Comparison of ENCODE assay signal across 19 cellular contexts in the genomic region with DNA sequence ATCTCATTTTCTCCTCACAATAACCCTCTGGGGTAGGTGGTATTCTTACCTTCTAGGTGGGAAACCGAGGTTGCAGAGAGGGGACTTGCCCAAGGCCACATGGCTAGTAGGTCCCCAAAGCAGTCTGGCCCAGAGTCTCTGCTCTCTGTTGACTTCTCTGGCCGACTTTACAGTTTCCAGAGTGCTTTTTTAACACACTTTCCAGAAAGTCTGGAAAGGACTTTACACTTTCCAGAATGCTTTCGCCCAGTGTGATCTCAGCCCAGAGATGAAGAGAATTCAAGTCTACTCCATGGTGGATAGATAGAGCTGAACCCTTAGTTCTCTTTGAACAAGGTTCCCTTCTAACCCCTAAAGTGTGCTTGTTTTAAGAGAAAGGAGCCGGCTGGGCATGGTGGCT.
"Had no signal": no experiment of that assay in that cellular context is flagged by ENCODE, and none has a peak within 500 bp of the region (broad histone marks: within the 10 kb centered on the region; RNA-seq: fewer than 3 reads in every experiment).

No MANE protein-coding gene starts in this region.

- H3K27ac Mint-ChIP-seq: activated CD4-positive, alpha-beta T cell treated with anti-CD3 and anti-CD28 coated beads, Interleukin-2, amount 10 ng/mL, durations not matched to agents 24 days and 14 days; activated naive CD8-positive, alpha-beta T cell; dendritic cell treated with granulocyte-macrophage colony-stimulating factor and Interleukin-4, amounts not matched to agents 40 ng/mL and 50 ng/mL, for 4 days; immature natural killer cell; nephron; T-helper 2 cell treated with Interferon-gamma antibody and Interleukin-4, amounts not matched to agents 5 μg/mL and 100 μg/mL, for 36 hours; type B pancreatic cell had no signal

- H3K4me3 Mint-ChIP-seq: activated CD4-positive, alpha-beta T cell treated with anti-CD3 and anti-CD28 coated beads, Interleukin-2, amount 10 ng/mL, durations not matched to agents 24 days and 14 days; activated naive CD8-positive, alpha-beta T cell; dendritic cell treated with granulocyte-macrophage colony-stimulating factor and Interleukin-4, amounts not matched to agents 40 ng/mL and 50 ng/mL, for 4 days; immature natural killer cell; nephron; T-helper 2 cell treated with Interferon-gamma antibody and Interleukin-4, amounts not matched to agents 5 μg/mL and 100 μg/mL, for 36 hours; type B pancreatic cell had no signal

- H3K36me3 ChIP-seq: esophagus squamous epithelium, prostate gland, stomach had no signal

- ATAC-seq: heart right ventricle, left ventricle myocardium superior had no signal

- H3K27me3 Mint-ChIP-seq: activated CD4-positive, alpha-beta T cell treated with anti-CD3 and anti-CD28 coated beads, Interleukin-2, amount 10 ng/mL, durations not matched to agents 24 days and 14 days; activated naive CD8-positive, alpha-beta T cell; dendritic cell treated with granulocyte-macrophage colony-stimulating factor and Interleukin-4, amounts not matched to agents 40 ng/mL and 50 ng/mL, for 4 days; type B pancreatic cell had no signal

- H3K27ac ChIP-seq: right atrium auricular region, skin epidermis had no signal

- H3K9me3 Mint-ChIP-seq: activated CD4-positive, alpha-beta T cell treated with anti-CD3 and anti-CD28 coated beads, Interleukin-2, amount 10 ng/mL, durations not matched to agents 24 days and 14 days; dendritic cell treated with granulocyte-macrophage colony-stimulating factor and Interleukin-4, amounts not matched to agents 40 ng/mL and 50 ng/mL, for 4 days; immature natural killer cell; nephron; T-helper 2 cell treated with Interferon-gamma antibody and Interleukin-4, amounts not matched to agents 5 μg/mL and 100 μg/mL, for 36 hours; type B pancreatic cell had no signal

- H3K27me3 ChIP-seq: esophagus squamous epithelium, heart right ventricle, right atrium auricular region, stomach had no signal

- H3K9me3 ChIP-seq: esophagus squamous epithelium, heart right ventricle, prostate gland, right atrium auricular region, stomach had no signal

- H3K4me3 ChIP-seq: esophagus squamous epithelium, heart right ventricle, prostate gland, right atrium auricular region, skin epidermis, stomach had no signal

- FAIRE-seq: endothelial cell of umbilical vein had no signal

- DNase-seq: activated CD4-positive, alpha-beta T cell treated with anti-CD3 and anti-CD28 coated beads, Interleukin-2, amount 10 ng/mL, durations not matched to agents 24 days and 14 days; activated gamma-delta T cell treated with Interleukin-2 at 50 U/mL for 16 hours; effector CD8-positive, alpha-beta T cell; esophagus squamous epithelium; heart right ventricle; immature natural killer cell; kidney glomerular epithelial cell; left ventricle myocardium superior; nucleus accumbens; stomach had no signal

- H3K36me3 Mint-ChIP-seq: activated naive CD8-positive, alpha-beta T cell; immature natural killer cell had no signal
